Comparison of ENCODE assay signal across 34 cellular contexts in genomic region chr18:54984908-54985307, GRCh38. TPM values are rescaled to one million over a fixed set of nuclear protein-coding genes. Genes with fewer than 3 reads are reported as not detected.
DNase-seq lines count a peak whose midpoint lies in the region; ATAC-seq lines count a peak whose summit lies in the region.
"Had no signal": no experiment of that assay in that cellular context is flagged by ENCODE, and none has a peak within 500 bp of the region (broad histone marks: within the 10 kb centered on the region; RNA-seq: fewer than 3 reads in every experiment).

No MANE protein-coding gene starts in this region.

- H2BK120ac ChIP-seq in mesenchymal stem cell (ENCODE audit: low read depth, low read length), result no peak overlapping the region

- H3K4me1 Mint-ChIP-seq in activated T-helper 17 cell treated with anti-CD3 and anti-CD28 coated beads, Interleukin-2, amount 50 U/mL, for 72 hours, result no peaks in the 10 kb centered on the region
- peaks cover 6% of the 10 kb centered on the region for H3K4me1 Mint-ChIP-seq in stimulated activated memory B cell treated with anti-CD40 and anti-IgM and Interleukin-4, amounts not matched to agents 10 μg/mL and 1 μg/mL and 100 μg/mL, for 72 hours
- H3K4me1 Mint-ChIP-seq in activated T-cell treated with anti-CD3 and anti-CD28 coated beads, Interleukin-2, amount 50 U/mL, for 24 hours (ENCODE audit: low read depth), result no peaks in the 10 kb centered on the region
- H3K4me1 Mint-ChIP-seq: B cell; CD14-positive monocyte; CD4-positive, alpha-beta memory T cell; CD4-positive, CD25-positive, alpha-beta regulatory T cell; CD8-positive, alpha-beta memory T cell had no signal

- H3K18ac ChIP-seq in mesenchymal stem cell (ENCODE audit: low read depth in 1 of 2, low read length in 2 of 2), result no peak overlapping the region

- DNase-seq in mesenchymal stem cell (no peak), NCI-H524 treated with DMSO at 0.1 percent for 48 hours (lab: John Stamatoyannopoulos, UW) (no peak), SIG-M5 treated with dmso at 0.1 percent for 504 hours (lab: John Stamatoyannopoulos, UW; ENCODE audit: unreplicated experiment) (no peak)
- no peak for DNase-seq in activated T-cell treated with anti-CD3 and anti-CD28 coated beads, Interleukin-2, amount 50 U/mL, for 24 hours
- DNase-seq: 8988T; ACHN; AML-193; BE2C; C1 segment of cervical spinal cord; Caco-2; Calu3; CD4-positive, alpha-beta memory T cell; CD4-positive, alpha-beta T cell; CD4-positive, CD25-positive, alpha-beta regulatory T cell; CD8-positive, alpha-beta memory T cell; CD8-positive, alpha-beta T cell; COR-L47; DMS 273 treated with DMSO at 0.1 percent for 48 hours; DMS153; DMS53; DMS79; DMS79 treated with DMSO at 0.1 percent for 48 hours; DND-41; EL had no signal

- no peaks in the 10 kb centered on the region for H3K9me3 Mint-ChIP-seq in activated T-helper 17 cell treated with anti-CD3 and anti-CD28 coated beads, Interleukin-2, amount 50 U/mL, for 72 hours
- no peaks in the 10 kb centered on the region for H3K9me3 Mint-ChIP-seq in stimulated activated memory B cell treated with anti-CD40 and anti-IgM and Interleukin-4, amounts not matched to agents 10 μg/mL and 1 μg/mL and 100 μg/mL, for 72 hours
- no peaks in the 10 kb centered on the region for H3K9me3 Mint-ChIP-seq in activated T-cell treated with anti-CD3 and anti-CD28 coated beads, Interleukin-2, amount 50 U/mL, for 24 hours
- H3K9me3 Mint-ChIP-seq: CD14-positive monocyte; CD4-positive, alpha-beta memory T cell; CD4-positive, alpha-beta T cell; CD8-positive, alpha-beta memory T cell; CD8-positive, alpha-beta T cell had no signal

- H2BK12ac ChIP-seq in mesenchymal stem cell (ENCODE audit: low read length in 2 of 2), result peak overlapping the region; percentile 21 to 67

- H3K4me3 Mint-ChIP-seq in activated T-helper 17 cell treated with anti-CD3 and anti-CD28 coated beads, Interleukin-2, amount 50 U/mL, for 72 hours, result no peak overlapping the region
- H3K4me3 Mint-ChIP-seq in stimulated activated memory B cell treated with anti-CD40 and anti-IgM and Interleukin-4, amounts not matched to agents 10 μg/mL and 1 μg/mL and 100 μg/mL, for 72 hours, result no peak overlapping the region
- H3K4me3 Mint-ChIP-seq in activated T-cell treated with anti-CD3 and anti-CD28 coated beads, Interleukin-2, amount 50 U/mL, for 24 hours, result no peak overlapping the region
- H3K4me3 Mint-ChIP-seq: B cell; CD14-positive monocyte; CD4-positive, alpha-beta memory T cell; CD4-positive, alpha-beta T cell; CD4-positive, CD25-positive, alpha-beta regulatory T cell; CD8-positive, alpha-beta memory T cell; CD8-positive, alpha-beta T cell had no signal

- H3K23ac ChIP-seq in mesenchymal stem cell (ENCODE audit: low read length in 2 of 2), result no peak overlapping the region

- H3K9me3 ChIP-seq in mesenchymal stem cell (ENCODE audit: control insufficient read depth, low read length), result no peaks in the 10 kb centered on the region
- H3K9me3 ChIP-seq: A549, BE2C, BLaER1, Caco-2 had no signal

- H3K27ac ChIP-seq in mesenchymal stem cell (ENCODE audit: low read length, poor library complexity, severe bottlenecking), result no peak overlapping the region
- H3K27ac ChIP-seq: 22Rv1; A549; BLaER1; BLaER1 treated with 17β-estradiol and CSF1 and Interleukin-3, amounts not matched to agents 10 nM and 100 nM; C4-2B had no signal

- peak overlapping the region; percentile 63 for H2BK15ac ChIP-seq in mesenchymal stem cell (ENCODE audit: low read depth, poor library complexity, severe bottlenecking)

- 85% methylated on average over 4 of the region's 4 CpGs for WGBS in mesenchymal stem cell

- no peak overlapping the region for H3K9ac ChIP-seq in mesenchymal stem cell (ENCODE audit: low read length)
- H3K9ac ChIP-seq: BLaER1; BLaER1 treated with 17β-estradiol and CSF1 and Interleukin-3, amounts not matched to agents 10 nM and 100 nM had no signal

- H3K79me1 ChIP-seq in mesenchymal stem cell (replicated peaks; ENCODE audit: low read length, poor library complexity, severe bottlenecking), result no peaks in the 10 kb centered on the region

- H3K27ac Mint-ChIP-seq in activated T-helper 17 cell treated with anti-CD3 and anti-CD28 coated beads, Interleukin-2, amount 50 U/mL, for 72 hours, result peak overlapping the region; percentile 1
- H3K27ac Mint-ChIP-seq in stimulated activated memory B cell treated with anti-CD40 and anti-IgM and Interleukin-4, amounts not matched to agents 10 μg/mL and 1 μg/mL and 100 μg/mL, for 72 hours, result peak overlapping the region; percentile 43
- no peak overlapping the region for H3K27ac Mint-ChIP-seq in activated T-cell treated with anti-CD3 and anti-CD28 coated beads, Interleukin-2, amount 50 U/mL, for 24 hours
- H3K27ac Mint-ChIP-seq: B cell; CD14-positive monocyte; CD4-positive, alpha-beta memory T cell; CD4-positive, alpha-beta T cell; CD8-positive, alpha-beta memory T cell; CD8-positive, alpha-beta T cell had no signal

- no peak overlapping the region for H2AK5ac ChIP-seq in mesenchymal stem cell (ENCODE audit: low read length, severe bottlenecking)

- H3K36me3 Mint-ChIP-seq in activated T-helper 17 cell treated with anti-CD3 and anti-CD28 coated beads, Interleukin-2, amount 50 U/mL, for 72 hours (ENCODE audit: low read depth), result no peaks in the 10 kb centered on the region
- H3K36me3 Mint-ChIP-seq in stimulated activated memory B cell treated with anti-CD40 and anti-IgM and Interleukin-4, amounts not matched to agents 10 μg/mL and 1 μg/mL and 100 μg/mL, for 72 hours, result no peaks in the 10 kb centered on the region
- H3K36me3 Mint-ChIP-seq in activated T-cell treated with anti-CD3 and anti-CD28 coated beads, Interleukin-2, amount 50 U/mL, for 24 hours (ENCODE audit: low read depth), result no peaks in the 10 kb centered on the region
- H3K36me3 Mint-ChIP-seq: CD14-positive monocyte; CD4-positive, alpha-beta memory T cell; CD4-positive, CD25-positive, alpha-beta regulatory T cell; CD8-positive, alpha-beta memory T cell; CD8-positive, alpha-beta T cell had no signal

- no peak overlapping the region for H4K91ac ChIP-seq in mesenchymal stem cell (ENCODE audit: low read length)

- H3K4me1 ChIP-seq in mesenchymal stem cell (ENCODE audit: control insufficient read depth, insufficient read depth, low read depth, low read length), result no peaks in the 10 kb centered on the region
- H3K4me1 ChIP-seq: BE2C; BLaER1; BLaER1 treated with 17β-estradiol and CSF1 and Interleukin-3, amounts not matched to agents 10 nM and 100 nM; Caco-2 had no signal

- H2BK5ac ChIP-seq in mesenchymal stem cell (ENCODE audit: low read depth, low read length, poor library complexity, severe bottlenecking), result no peak overlapping the region

- H3K36me3 ChIP-seq in mesenchymal stem cell (ENCODE audit: control insufficient read depth in 1 of 2, insufficient read depth in 2 of 2, low read depth in 1 of 2, low read length in 2 of 2), result no peaks in the 10 kb centered on the region
- H3K36me3 ChIP-seq: BE2C; BLaER1; BLaER1 treated with 17β-estradiol and CSF1 and Interleukin-3, amounts not matched to agents 10 nM and 100 nM had no signal

- no peak overlapping the region for H3K4me3 ChIP-seq in mesenchymal stem cell (ENCODE audit: insufficient read depth in 1 of 2, low read depth in 1 of 2, low read length in 2 of 2)
- H3K4me3 ChIP-seq: A549; BLaER1; BLaER1 treated with 17β-estradiol and CSF1 and Interleukin-3, amounts not matched to agents 10 nM and 100 nM had no signal

- no peak overlapping the region for H3K14ac ChIP-seq in mesenchymal stem cell (ENCODE audit: low read length in 2 of 2)

- H3K4ac ChIP-seq in mesenchymal stem cell (ENCODE audit: low read depth in 1 of 2, low read length in 2 of 2), result peak overlapping the region in 1 of 2 experiments; percentile 11

- no peaks in the 10 kb centered on the region for H3K27me3 ChIP-seq in mesenchymal stem cell (ENCODE audit: control insufficient read depth in 1 of 2, insufficient read depth in 1 of 2, low read length in 2 of 2)
- H3K27me3 ChIP-seq: BE2C; BLaER1; BLaER1 treated with 17β-estradiol and CSF1 and Interleukin-3, amounts not matched to agents 10 nM and 100 nM had no signal

- peaks cover 6% of the 10 kb centered on the region for H3K27me3 Mint-ChIP-seq in activated T-helper 17 cell treated with anti-CD3 and anti-CD28 coated beads, Interleukin-2, amount 50 U/mL, for 72 hours
- no peaks in the 10 kb centered on the region for H3K27me3 Mint-ChIP-seq in stimulated activated memory B cell treated with anti-CD40 and anti-IgM and Interleukin-4, amounts not matched to agents 10 μg/mL and 1 μg/mL and 100 μg/mL, for 72 hours
- H3K27me3 Mint-ChIP-seq in activated T-cell treated with anti-CD3 and anti-CD28 coated beads, Interleukin-2, amount 50 U/mL, for 24 hours, result peaks cover 9% of the 10 kb centered on the region
- H3K27me3 Mint-ChIP-seq: CD4-positive, alpha-beta T cell had no signal

- no peak overlapping the region for H3K4me2 ChIP-seq in mesenchymal stem cell (ENCODE audit: low read length, poor library complexity, severe bottlenecking)
- H3K4me2 ChIP-seq: A549; BLaER1; BLaER1 treated with 17β-estradiol and CSF1 and Interleukin-3, amounts not matched to agents 10 nM and 100 nM had no signal

- no peak overlapping the region for H2AFZ ChIP-seq in mesenchymal stem cell (ENCODE audit: low read depth, low read length)

- ATAC-seq in activated T-helper 17 cell treated with anti-CD3 and anti-CD28 coated beads, Interleukin-2, amount 50 U/mL, for 72 hours (replicated peaks), result no peak
- ATAC-seq in stimulated activated memory B cell treated with anti-CD40 and anti-IgM and Interleukin-4, amounts not matched to agents 10 μg/mL and 1 μg/mL and 100 μg/mL, for 72 hours, result no peak
- ATAC-seq: A549; CD8-positive, alpha-beta T cell had no signal

- no peak overlapping the region for H4K8ac ChIP-seq in mesenchymal stem cell (ENCODE audit: low read length)

RNA-seq across cellular contexts. Expression of gene CCDC68, which starts 25.6 kb away (rescaled TPM):
- total RNA-seq in activated T-helper 17 cell treated with anti-CD3 and anti-CD28 coated beads, Interleukin-2, amount 50 U/mL, for 72 hours, result under 1 TPM; 0.16 to 0.17 TPM
- polyA plus RNA-seq in mesenchymal stem cell (2013, experiment 1 of 2), result 155 TPM
- polyA plus RNA-seq in mesenchymal stem cell (2013, experiment 2 of 2), result 147 TPM
- total RNA-seq: A673; CD4-positive, alpha-beta T cell; CD4-positive, CD25-positive, alpha-beta regulatory T cell; CD8-positive, alpha-beta memory T cell; CD8-positive, alpha-beta T cell had no signal
- polyA plus RNA-seq: CD4-positive, alpha-beta memory T cell; CD4-positive, CD25-positive, alpha-beta regulatory T cell; CD8-positive, alpha-beta memory T cell had no signal
